ENCODE assay signal across 22 cellular contexts in the genomic region with DNA sequence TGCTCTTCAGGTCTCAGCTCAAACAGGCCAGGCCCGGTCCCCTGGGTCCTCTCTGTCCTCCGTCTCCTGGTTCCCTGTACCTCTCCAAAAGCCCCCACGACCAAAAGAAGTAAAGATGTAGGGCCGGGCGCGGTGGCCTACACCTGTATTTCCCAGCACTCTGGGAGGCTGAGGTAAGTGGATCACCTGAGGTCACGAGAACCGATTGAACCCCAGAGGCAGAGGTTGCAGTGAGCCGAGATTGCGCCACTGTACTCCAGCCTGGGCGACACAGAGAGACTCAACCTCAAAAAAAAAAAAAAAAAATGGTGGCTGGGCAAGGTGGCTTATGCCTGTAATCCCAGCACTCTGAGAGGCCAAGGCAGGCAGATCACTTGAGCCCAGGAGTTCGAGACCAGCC. TPM values are rescaled to one million over a fixed set of nuclear protein-coding genes. Genes with fewer than 3 reads are reported as not detected.
"Had no signal": no experiment of that assay in that cellular context is flagged by ENCODE, and none has a peak within 500 bp of the region (broad histone marks: within the 10 kb centered on the region; RNA-seq: fewer than 3 reads in every experiment).

No MANE protein-coding gene starts in this region.

- FAIRE-seq: colon had no signal

- DNase-seq: activated CD4-positive, alpha-beta memory T cell treated with anti-CD3 and anti-CD28 coated beads for 36 hours; activated CD4-positive, alpha-beta T cell treated with anti-CD3 and anti-CD28 coated beads for 36 hours; activated CD8-positive, alpha-beta memory T cell treated with anti-CD3 and anti-CD28 coated beads, Interleukin-2, amount 10 ng/mL, durations not matched to agents 7 days and 5 days; activated effector memory CD4-positive, alpha-beta T cell treated with Interleukin-2 at 50 U/mL for 16 hours; activated naive CD4-positive, alpha-beta T cell treated with anti-CD3 and anti-CD28 coated beads, Interleukin-2, amount 50 U/mL, for 16 hours; activated T-cell treated with anti-CD3 and anti-CD28 coated beads, Interleukin-2, amount 50 U/mL, for 1 hour; effector CD8-positive, alpha-beta T cell; foreskin keratinocyte; kidney glomerular epithelial cell; naive thymus-derived CD4-positive, alpha-beta T cell; retina; SK-N-SH; stimulated activated CD4-positive, alpha-beta T cell treated with anti-CD3 and anti-CD28 coated beads, Interleukin-15, amount 100 ng/mL, for 24 hours; stimulated activated CD4-positive, alpha-beta T cell treated with anti-CD3 and anti-CD28 coated beads, Interleukin-4, amount 100 ng/mL, for 1 hour; T-cell; testis had no signal

- H3K27ac Mint-ChIP-seq: activated CD4-positive, alpha-beta T cell treated with anti-CD3 and anti-CD28 coated beads for 36 hours; activated CD8-positive, alpha-beta memory T cell treated with anti-CD3 and anti-CD28 coated beads, Interleukin-2, amount 10 ng/mL, durations not matched to agents 7 days and 5 days; stimulated activated naive CD8-positive, alpha-beta T cell treated with anti-CD3 and anti-CD28 coated beads, Interleukin-15, Interleukin-2, amounts not matched to agents 100 ng/mL and 50 ng/mL, for 24 hours; T-cell had no signal

- H3K4me3 ChIP-seq: testis had no signal

- H3K27ac ChIP-seq: foreskin keratinocyte, testis had no signal

- H3K27me3 ChIP-seq: foreskin keratinocyte, testis had no signal

- H3K27me3 Mint-ChIP-seq: activated CD8-positive, alpha-beta memory T cell treated with anti-CD3 and anti-CD28 coated beads, Interleukin-2, amount 10 ng/mL, durations not matched to agents 7 days and 5 days; stimulated activated naive CD8-positive, alpha-beta T cell treated with anti-CD3 and anti-CD28 coated beads, Interleukin-15, Interleukin-2, amounts not matched to agents 100 ng/mL and 50 ng/mL, for 24 hours; T-cell had no signal

- ATAC-seq: activated CD4-positive, alpha-beta T cell treated with anti-CD3 and anti-CD28 coated beads for 36 hours; activated CD8-positive, alpha-beta memory T cell treated with anti-CD3 and anti-CD28 coated beads, Interleukin-2, amount 10 ng/mL, durations not matched to agents 7 days and 5 days; foreskin keratinocyte; naive thymus-derived CD4-positive, alpha-beta T cell; T-cell had no signal

- H3K4me3 Mint-ChIP-seq: activated CD4-positive, alpha-beta memory T cell treated with anti-CD3 and anti-CD28 coated beads for 36 hours; activated CD4-positive, alpha-beta T cell treated with anti-CD3 and anti-CD28 coated beads for 36 hours; activated CD8-positive, alpha-beta memory T cell treated with anti-CD3 and anti-CD28 coated beads, Interleukin-2, amount 10 ng/mL, durations not matched to agents 7 days and 5 days; stimulated activated naive CD8-positive, alpha-beta T cell treated with anti-CD3 and anti-CD28 coated beads, Interleukin-15, Interleukin-2, amounts not matched to agents 100 ng/mL and 50 ng/mL, for 24 hours; T-cell had no signal

- H3K9me3 Mint-ChIP-seq: activated CD4-positive, alpha-beta memory T cell treated with anti-CD3 and anti-CD28 coated beads for 36 hours; naive thymus-derived CD4-positive, alpha-beta T cell; stimulated activated naive CD8-positive, alpha-beta T cell treated with anti-CD3 and anti-CD28 coated beads, Interleukin-15, Interleukin-2, amounts not matched to agents 100 ng/mL and 50 ng/mL, for 24 hours; T-cell had no signal

- H3K4me1 ChIP-seq: foreskin keratinocyte had no signal

- H3K9me3 ChIP-seq: SK-N-SH, testis had no signal

- H3K36me3 Mint-ChIP-seq: activated CD4-positive, alpha-beta memory T cell treated with anti-CD3 and anti-CD28 coated beads for 36 hours; activated CD8-positive, alpha-beta memory T cell treated with anti-CD3 and anti-CD28 coated beads, Interleukin-2, amount 10 ng/mL, durations not matched to agents 7 days and 5 days; naive thymus-derived CD4-positive, alpha-beta T cell; T-cell had no signal

RNA-seq across cellular contexts. Expression of a gene that starts 27.5 kb away (rescaled TPM):
- total RNA-seq: activated CD4-positive, alpha-beta memory T cell treated with anti-CD3 and anti-CD28 coated beads for 36 hours; activated CD4-positive, alpha-beta T cell treated with anti-CD3 and anti-CD28 coated beads for 36 hours; activated CD8-positive, alpha-beta memory T cell treated with anti-CD3 and anti-CD28 coated beads, Interleukin-2, amount 10 ng/mL, durations not matched to agents 7 days and 5 days; foreskin keratinocyte; mononuclear cell; naive thymus-derived CD4-positive, alpha-beta T cell; T-cell; urinary bladder had no signal
- polyA plus RNA-seq: foreskin keratinocyte; naive thymus-derived CD4-positive, alpha-beta T cell; SK-N-SH; urinary bladder had no signal

RNA-seq across cellular contexts. Expression of a gene that starts 51.2 kb away (rescaled TPM):
- total RNA-seq: activated CD4-positive, alpha-beta memory T cell treated with anti-CD3 and anti-CD28 coated beads for 36 hours; activated CD4-positive, alpha-beta T cell treated with anti-CD3 and anti-CD28 coated beads for 36 hours; activated CD8-positive, alpha-beta memory T cell treated with anti-CD3 and anti-CD28 coated beads, Interleukin-2, amount 10 ng/mL, durations not matched to agents 7 days and 5 days; lung microvascular endothelial cell; mononuclear cell; naive thymus-derived CD4-positive, alpha-beta T cell; skeletal muscle tissue had no signal
- polyA plus RNA-seq: naive thymus-derived CD4-positive, alpha-beta T cell; SK-N-SH had no signal

RNA-seq across cellular contexts. Expression of a gene that starts 55.2 kb away (rescaled TPM):
- polyA plus RNA-seq: naive thymus-derived CD4-positive, alpha-beta T cell had no signal
